Comparison of ENCODE assay signal across 18 cellular contexts in genomic region chr17:78726471-78727010, GRCh38. TPM values are rescaled to one million over a fixed set of nuclear protein-coding genes. Genes with fewer than 3 reads are reported as not detected.
A peak's percentile ranks its signal among the peaks of the same experiment; 100 is the strongest.
DNase-seq lines count a peak whose midpoint lies in the region; ATAC-seq, FAIRE-seq and TF ChIP-seq lines count a peak whose summit lies in the region.
"Had no signal": no experiment of that assay in that cellular context is flagged by ENCODE, and none has a peak within 500 bp of the region (broad histone marks: within the 10 kb centered on the region; RNA-seq: fewer than 3 reads in every experiment).

No MANE protein-coding gene starts in this region.

- peak overlapping the region; percentile 73 for H3K4me3 Mint-ChIP-seq in activated T-cell treated with anti-CD3 and anti-CD28 coated beads, Interleukin-2, amount 50 U/mL, for 4 hours
- no peak overlapping the region for H3K4me3 Mint-ChIP-seq in HFFc6
- H3K4me3 Mint-ChIP-seq: H9 had no signal

- peaks cover 95% of the 10 kb centered on the region for H3K79me2 ChIP-seq in Loucy (ENCODE audit: insufficient read depth, low read length)
- peaks cover 95% of the 10 kb centered on the region for H3K79me2 ChIP-seq in GM12878 (ENCODE audit: control insufficient read depth, insufficient read depth, low read length)

- intact Hi-C loops in GM12878 (cut with micrococcal nuclease; ENCODE audit: unreplicated experiment) = no loop called here
- intact Hi-C loops in gastrocnemius medialis (cut with DNase I; ENCODE audit: low total_unique reads) = no loop called here

- H3K4me1 ChIP-seq in Loucy (ENCODE audit: insufficient read depth, low read length, poor library complexity, severe bottlenecking) (peaks cover 79% of the 10 kb centered on the region), GM12878 (ENCODE audit: control insufficient read depth, insufficient read depth, low read length) (peaks cover 77% of the 10 kb centered on the region), gastrocnemius medialis (peaks cover 72 to 82% of the 10 kb centered on the region in 2 donors)

- CTCF ChIA-PET in GM12878 (lab: Yijun Ruan, JAX) = interaction anchor here (0.9 to 8.1 kb wide), 8 partner anchors 9 to 49 kb away, joined by 3 to 78 read pairs (median 6); no protein-coding TSS in a partner anchor

- H3K4me3 ChIP-seq in Loucy (ENCODE audit: low read length, poor library complexity, severe bottlenecking) (peak overlapping the region; percentile 59), GM12878 (peak overlapping the region; percentile 38), gastrocnemius medialis (no peak overlapping the region)
- H3K4me3 ChIP-seq: cardiac muscle cell, MG63, skin epidermis had no signal

- in situ Hi-C loops in GM12878 (cut with MboI) = no loop called here
- in situ Hi-C loops in gastrocnemius medialis (cut with MboI; ENCODE audit: low sequenced_read_pairs in 4 of 4) = no loop called here

- no peak for ATAC-seq in activated T-cell treated with anti-CD3 and anti-CD28 coated beads, Interleukin-2, amount 50 U/mL, for 4 hours
- ATAC-seq in GM12878 (no peak), gastrocnemius medialis (peak; percentile 54 to 80), GM21423 (IDR thresholded peaks at IDR 0.05; ENCODE audit: unreplicated experiment) (no peak), HG03139 (IDR thresholded peaks at IDR 0.05; ENCODE audit: unreplicated experiment) (no peak)

- peak overlapping the region; percentile 74 for H3K27ac ChIP-seq in GM12878 (ENCODE audit: control insufficient read depth, insufficient read depth)
- H3K27ac ChIP-seq in gastrocnemius medialis = peak overlapping the region; percentile 64 to 72 (median 71)
- H3K27ac ChIP-seq: cardiac muscle cell had no signal

- H3K9ac ChIP-seq in Loucy (ENCODE audit: low read depth, low read length, poor library complexity, severe bottlenecking) (peak overlapping the region; percentile 68), GM12878 (ENCODE audit: control insufficient read depth, insufficient read depth, low read length) (peak overlapping the region; percentile 52)

- H3K4me1 Mint-ChIP-seq in activated T-cell treated with anti-CD3 and anti-CD28 coated beads, Interleukin-2, amount 50 U/mL, for 4 hours (ENCODE audit: low read depth) = peaks cover 92% of the 10 kb centered on the region
- H3K4me1 Mint-ChIP-seq in HFFc6 (ENCODE audit: low read depth) = peaks cover 31% of the 10 kb centered on the region

- no peaks in the 10 kb centered on the region for H3K9me3 Mint-ChIP-seq in activated T-cell treated with anti-CD3 and anti-CD28 coated beads, Interleukin-2, amount 50 U/mL, for 4 hours
- H3K9me3 Mint-ChIP-seq in HFFc6 = no peaks in the 10 kb centered on the region
- H3K9me3 Mint-ChIP-seq: H9 had no signal

- TF ChIP-seq RAD21 in GM12878 (IDR thresholded peaks at IDR 0.05; ENCODE audit: insufficient read depth, low read depth, low read length) = no peak

- H3K27me3 ChIP-seq in Loucy (ENCODE audit: insufficient read depth, low read length, poor library complexity, severe bottlenecking) = no peaks in the 10 kb centered on the region
- H3K27me3 ChIP-seq in GM12878 (replicated peaks in 1 of 2; ENCODE audit: control insufficient read depth in 2 of 2, insufficient read depth in 2 of 2, low read length in 1 of 2) = no peaks in the 10 kb centered on the region
- H3K27me3 ChIP-seq in gastrocnemius medialis = no peaks in the 10 kb centered on the region
- H3K27me3 ChIP-seq: cardiac muscle cell, MG63 had no signal

- RAD21 ChIA-PET in GM12878 (lab: Charles Lee; ENCODE audit: unreplicated experiment) = interaction anchor here (0.6 to 20.3 kb wide), 5 partner anchors 9 to 71 kb away, joined by 3 to 537 read pairs (median 4); no protein-coding TSS in a partner anchor

- H3K4me2 ChIP-seq in Loucy (ENCODE audit: low read depth, low read length, poor library complexity, severe bottlenecking) = peak overlapping the region; percentile 86
- H3K4me2 ChIP-seq in GM12878 (ENCODE audit: control insufficient read depth, insufficient read depth) = peak overlapping the region; percentile 90

- no peaks in the 10 kb centered on the region for H3K9me2 ChIP-seq in Loucy (replicated peaks; ENCODE audit: low read depth, low read length)

- POLR2A ChIA-PET in GM12878 (lab: Charles Lee) = interaction anchor here (0.7 to 21.4 kb wide), 7 partner anchors 8 to 51 kb away, joined by 3 to 384 read pairs (median 5); no protein-coding TSS in a partner anchor

- no peak for FAIRE-seq in GM12878 (lab: Jason Lieb, UNC)
- FAIRE-seq: endometrium had no signal

- TF ChIP-seq CTCF in Loucy (conservative IDR thresholded peaks at IDR 0.05; ENCODE audit: low read length) (no peak), GM12878 (IDR thresholded peaks at IDR 0.05 in 2 of 3, conservative IDR thresholded peaks at IDR 0.05 in 1 of 3; ENCODE audit: control insufficient read depth in 2 of 3, extremely low read depth in 1 of 3, insufficient read depth in 1 of 3, low read depth in 3 of 3, low read length in 3 of 3) (no peak), gastrocnemius medialis (IDR thresholded peaks at IDR 0.05 in 4 of 5, conservative IDR thresholded peaks at IDR 0.05 in 1 of 5) (no peak), HFFc6 (IDR thresholded peaks at IDR 0.05) (no peak)

- DNase-seq in activated T-cell treated with anti-CD3 and anti-CD28 coated beads, Interleukin-2, amount 50 U/mL, for 4 hours = no peak
- DNase-seq in activated T-cell treated with anti-CD3 and anti-CD28 coated beads, Interleukin-2, amount 50 U/mL, for 48 hours = no peak
- DNase-seq in GM12878 (ENCODE audit: low read depth, low spot score) = no peak
- DNase-seq in gastrocnemius medialis = no peak
- no peak for DNase-seq in HFFc6
- DNase-seq: activated gamma-delta T cell treated with Interleukin-2 at 50 U/mL for 16 hours, DMS 273 treated with DMSO at 0.1 percent for 48 hours, foreskin melanocyte, H9, MG63, NCI-H2029, NCI-H526 treated with DMSO at 0.1 percent for 48 hours had no signal

- H3K36me3 Mint-ChIP-seq in activated T-cell treated with anti-CD3 and anti-CD28 coated beads, Interleukin-2, amount 50 U/mL, for 4 hours (ENCODE audit: insufficient read depth) = peaks cover 14% of the 10 kb centered on the region
- H3K36me3 Mint-ChIP-seq in HFFc6 (ENCODE audit: low read depth) = no peaks in the 10 kb centered on the region

- H3K36me3 ChIP-seq in Loucy (ENCODE audit: insufficient read depth, low read length) = no peaks in the 10 kb centered on the region
- peaks cover 11 to 18% of the 10 kb centered on the region in 2 experiments for H3K36me3 ChIP-seq in GM12878 (ENCODE audit: control insufficient read depth in 2 of 2, insufficient read depth in 2 of 2, low read length in 1 of 2)
- H3K36me3 ChIP-seq in gastrocnemius medialis = no peaks in the 10 kb centered on the region
- H3K36me3 ChIP-seq: cardiac muscle cell, MG63 had no signal

- 53% methylated on average over 13 of the region's 13 CpGs for WGBS in GM12878 (ENCODE audit: insufficient coverage, insufficient replicate concordance, low lambda C conversion rate, missing lambda C conversion rate)

- TSS peak; percentile 14 for BruUV-seq in GM12878 (replicated peaks; lab: Mats Ljungman, UMichigan)

- SMC1A ChIA-PET in GM12878 (lab: Charles Lee; ENCODE audit: uncharacterized antibody, unreplicated experiment) = interaction anchor here (1.6 to 20.6 kb wide), 6 partner anchors 9 to 54 kb away, joined by 3 to 490 read pairs (median 12); no protein-coding TSS in a partner anchor

- no peak for TF ChIP-seq EP300 in GM12878 (IDR thresholded peaks at IDR 0.05; ENCODE audit: borderline replicate concordance in 1 of 2, control insufficient read depth in 1 of 2, low read depth in 2 of 2, low read length in 2 of 2)

- TF ChIP-seq POLR2A in GM12878 (IDR thresholded peaks at IDR 0.05; ENCODE audit: low read depth, low read length) (no peak), gastrocnemius medialis (IDR thresholded peaks at IDR 0.05) (no peak)

- peaks cover 10% of the 10 kb centered on the region for H3F3A ChIP-seq in Loucy (ENCODE audit: low read depth)

- H2AFZ ChIP-seq in Loucy (ENCODE audit: low read length) (no peak overlapping the region), GM12878 (ENCODE audit: control insufficient read depth, low read depth, low read length) (no peak overlapping the region)

- no peaks in the 10 kb centered on the region for H3K27me3 Mint-ChIP-seq in activated T-cell treated with anti-CD3 and anti-CD28 coated beads, Interleukin-2, amount 50 U/mL, for 4 hours (ENCODE audit: low read depth)
- peaks cover 4% of the 10 kb centered on the region for H3K27me3 Mint-ChIP-seq in HFFc6 (ENCODE audit: insufficient read depth)

- H3K9me3 ChIP-seq in Loucy (ENCODE audit: insufficient read depth, low read depth, low read length) = no peaks in the 10 kb centered on the region
- H3K9me3 ChIP-seq in GM12878 (replicated peaks; ENCODE audit: control insufficient read depth, insufficient read depth, low read length) = no peaks in the 10 kb centered on the region
- H3K9me3 ChIP-seq in gastrocnemius medialis = no peaks in the 10 kb centered on the region
- H3K9me3 ChIP-seq: MG63 had no signal

- no peak overlapping the region for H3K27ac Mint-ChIP-seq in HFFc6

- H4K20me1 ChIP-seq in Loucy (ENCODE audit: insufficient read depth, low read length, poor library complexity, severe bottlenecking) (peaks cover 44% of the 10 kb centered on the region), GM12878 (ENCODE audit: control insufficient read depth, insufficient read depth) (0 out of 2 replicates have a peak, but pooled peaks cover 5% of the 10 kb centered on the region)

RNA-seq across cellular contexts. Expression of gene CYTH1, which starts 55.5 kb away (rescaled TPM):
- total RNA-seq in activated T-cell treated with anti-CD3 and anti-CD28 coated beads, Interleukin-2, amount 50 U/mL, for 4 hours = 10 to 100 TPM; 55.9 to 99.3 (median 82.8) TPM
- total RNA-seq in GM12878 (2013; cell fraction: nucleolus; rRNA removed) = 559 and 619 TPM in 2 replicates
- total RNA-seq in GM12878 (2014; rRNA removed) = 92.6 and 97.8 TPM in 2 replicates
- total RNA-seq in GM12878 (2014; rRNA removed; fragmentation: Illumina TruSeq; extraction: Trizol) = 130 and 134 TPM in 2 replicates
- total RNA-seq in GM12878 (2021) = 165 and 167 TPM in 2 replicates
- 88.3 TPM for polyA plus RNA-seq in GM12878 (2011; ENCODE audit: low read depth)
- 141 and 188 TPM in 2 replicates for polyA plus RNA-seq in GM12878 (2011; rRNA removed)
- polyA plus RNA-seq in GM12878 (2011; cell fraction: cytosol; rRNA removed) = 170 and 179 TPM in 2 replicates
- polyA plus RNA-seq in GM12878 (2011; cell fraction: nucleus; rRNA removed) = 778 and 997 TPM in 2 replicates
- 136 and 161 TPM in 2 replicates for polyA plus RNA-seq in GM12878 (2012)
- 160 and 179 TPM in 2 replicates for polyA plus RNA-seq in GM12878 (2014; fragmentation: Illumina TruSeq; extraction: Trizol)
- 10 to 100 TPM in 1 of 2 experiments, 1 to 10 TPM in 1; 6.6 to 11.8 TPM for polyA plus RNA-seq in GM12878 (2014; fragmentation: Nextera tagmentation; extraction: Ambion mirVana)
- polyA plus RNA-seq in GM12878 (2014; rRNA removed) = 162 and 172 TPM in 2 replicates
- 100 to 1,000 TPM; 138 to 153 TPM for polyA plus RNA-seq in GM12878 (2016; fragmentation: Nextera tagmentation; extraction: Ambion mirVana)
- polyA minus RNA-seq in GM12878 (2011; rRNA and poly(A)+ RNA removed) = 135 and 140 TPM in 2 replicates
- 38.6 and 44.8 TPM in 2 replicates for polyA minus RNA-seq in GM12878 (2011; cell fraction: cytosol; rRNA and poly(A)+ RNA removed)
- polyA minus RNA-seq in GM12878 (2011; cell fraction: nucleus; rRNA and poly(A)+ RNA removed) = 165 and 192 TPM in 2 replicates
- 10 to 100 TPM; 24.7 to 43.7 (median 32.4) TPM for total RNA-seq in gastrocnemius medialis
- total RNA-seq in HFFc6 (2021; fragmentation: NEBNext Ultra II Directional; extraction: Animal tissue kit (Norgen Biotek cat#: 25700)) = 10 to 100 TPM in 4 of 6 experiments, 1 to 10 TPM in 2; 7.7 to 15.3 (median 10.9) TPM

Comparison
In these comparisons a context has a peak if more than half of its experiments do, and no peak if none do; other contexts are left out.
1. ATAC-seq: peak in gastrocnemius medialis (2 of 2); none in activated T-cell treated with anti-CD3 and anti-CD28 coated beads, Interleukin-2, amount 50 U/mL, for 4 hours (0 of 2), GM12878 (single experiment), GM21423 (single experiment) and HG03139 (single experiment).
2. H3K4me3 ChIP-seq: peak in Loucy (single experiment) and GM12878 (single experiment); none in gastrocnemius medialis (0 of 4).